In genomic region chr5:88606626-88607025, GRCh38 we compare ENCODE assay signal across 5 cellular contexts.
"Had no signal": no experiment of that assay in that cellular context is flagged by ENCODE, and none has a peak within 500 bp of the region (broad histone marks: within the 10 kb centered on the region; RNA-seq: fewer than 3 reads in every experiment).

No MANE protein-coding gene starts in this region.

- H3K4me3 ChIP-seq: GM23338 had no signal

- H3K4me2 ChIP-seq: GM23338 had no signal

- H3K27ac ChIP-seq: HL-60 had no signal

- H2AFZ ChIP-seq: GM23338 had no signal

- DNase-seq: H9, HCEC 1CT had no signal

- ATAC-seq: GM23338, HepG2 had no signal
